Comparison of ENCODE assay signal across 33 cellular contexts in the genomic region with DNA sequence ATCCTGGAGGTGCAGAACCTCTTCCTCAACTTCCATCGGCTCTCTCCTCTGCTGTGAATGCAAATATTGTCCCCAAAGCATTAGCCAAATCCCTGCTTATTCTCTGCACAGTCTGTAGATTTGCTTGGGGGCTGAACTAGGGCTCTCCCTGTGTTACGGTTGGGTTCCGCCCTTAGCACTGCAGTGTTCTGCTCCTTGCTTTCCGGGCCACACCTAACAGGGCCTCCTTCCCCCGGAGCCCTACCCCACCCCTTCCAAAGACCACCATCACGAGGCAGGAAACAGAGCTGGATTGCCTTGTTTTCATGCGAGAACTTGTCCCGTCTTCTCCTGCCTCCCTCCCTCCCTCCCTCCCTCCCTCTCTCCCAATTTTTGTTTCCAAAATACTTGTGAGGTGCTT. TPM values are rescaled to one million over a fixed set of nuclear protein-coding genes. Genes with fewer than 3 reads are reported as not detected.
"Had no signal": no experiment of that assay in that cellular context is flagged by ENCODE, and none has a peak within 500 bp of the region (broad histone marks: within the 10 kb centered on the region; RNA-seq: fewer than 3 reads in every experiment).

No MANE protein-coding gene starts in this region.

- H3K27me3 Mint-ChIP-seq: activated naive CD8-positive, alpha-beta T cell had no signal

- H3K4me1 ChIP-seq: gastroesophageal sphincter, heart right ventricle had no signal

- DNase-seq: activated CD4-positive, alpha-beta memory T cell treated with anti-CD3 and anti-CD28 coated beads, Interleukin-2, amount 10 ng/mL, durations not matched to agents 7 days and 5 days; activated CD4-positive, alpha-beta T cell treated with anti-CD3 and anti-CD28 coated beads for 1 hour; activated CD4-positive, alpha-beta T cell treated with anti-CD3 and anti-CD28 coated beads for 4 hours; activated CD4-positive, alpha-beta T cell treated with anti-CD3 and anti-CD28 coated beads, Interleukin-2, amount 10 ng/mL, durations not matched to agents 7 days and 5 days; activated CD4-positive, alpha-beta T cell treated with anti-CD3 and anti-CD28 coated beads, Interleukin-2, amount 50 U/mL, for 4 hours; activated effector memory CD4-positive, alpha-beta T cell treated with Interleukin-2 at 50 U/mL for 16 hours; activated gamma-delta T cell treated with Interleukin-2 at 50 U/mL for 16 hours; activated naive CD4-positive, alpha-beta T cell treated with anti-CD3 and anti-CD28 coated beads, Interleukin-2, amount 50 U/mL, for 16 hours; activated naive CD4-positive, alpha-beta T cell treated with Interleukin-2 at 50 U/mL for 16 hours; activated T-cell treated with anti-CD3 and anti-CD28 coated beads, Interleukin-2, amount 50 U/mL, for 4 hours; amniotic stem cell; anterior cingulate cortex; caudate nucleus; cortex of kidney; dermis blood vessel endothelial cell; effector CD4-positive, alpha-beta T cell; effector memory CD8-positive, alpha-beta T cell; erythroblast; esophagus squamous epithelium; foreskin melanocyte; heart right ventricle; T-helper 1 cell; T-helper 17 cell had no signal

- ATAC-seq: activated T-cell treated with anti-CD3 and anti-CD28 coated beads, Interleukin-2, amount 50 U/mL, for 4 hours; activated T-helper 17 cell treated with anti-CD3 and anti-CD28 coated beads, Interleukin-2, amount 50 U/mL, for 72 hours; effector memory CD8-positive, alpha-beta T cell; gastroesophageal sphincter; heart right ventricle; T-helper 17 cell had no signal

- FAIRE-seq: astrocyte, colon had no signal

- H3K27ac Mint-ChIP-seq: activated CD4-positive, alpha-beta memory T cell treated with anti-CD3 and anti-CD28 coated beads, Interleukin-2, amount 10 ng/mL, durations not matched to agents 7 days and 5 days; activated CD4-positive, alpha-beta T cell treated with anti-CD3 and anti-CD28 coated beads, Interleukin-2, amount 10 ng/mL, durations not matched to agents 7 days and 5 days; activated naive CD8-positive, alpha-beta T cell; activated T-helper 17 cell treated with anti-CD3 and anti-CD28 coated beads, Interleukin-2, amount 50 U/mL, for 72 hours; effector memory CD8-positive, alpha-beta T cell; T-helper 2 cell treated with Interferon-gamma antibody and Interleukin-4, amounts not matched to agents 5 μg/mL and 100 μg/mL, for 36 hours had no signal

- H3K9me3 ChIP-seq: esophagus squamous epithelium, gastroesophageal sphincter, heart right ventricle had no signal

- H3K27ac ChIP-seq: esophagus squamous epithelium, gastroesophageal sphincter, heart right ventricle had no signal

- H3K36me3 ChIP-seq: esophagus squamous epithelium, gastroesophageal sphincter, heart right ventricle had no signal

- H3K9me3 Mint-ChIP-seq: activated CD4-positive, alpha-beta memory T cell treated with anti-CD3 and anti-CD28 coated beads, Interleukin-2, amount 10 ng/mL, durations not matched to agents 7 days and 5 days; activated CD4-positive, alpha-beta T cell treated with anti-CD3 and anti-CD28 coated beads, Interleukin-2, amount 10 ng/mL, durations not matched to agents 7 days and 5 days; activated T-cell treated with anti-CD3 and anti-CD28 coated beads, Interleukin-2, amount 50 U/mL, for 4 hours; activated T-helper 17 cell treated with anti-CD3 and anti-CD28 coated beads, Interleukin-2, amount 50 U/mL, for 72 hours; effector memory CD8-positive, alpha-beta T cell; T-helper 2 cell treated with Interferon-gamma antibody and Interleukin-4, amounts not matched to agents 5 μg/mL and 100 μg/mL, for 36 hours had no signal

- H3K4me3 Mint-ChIP-seq: activated CD4-positive, alpha-beta memory T cell treated with anti-CD3 and anti-CD28 coated beads, Interleukin-2, amount 10 ng/mL, durations not matched to agents 7 days and 5 days; activated CD4-positive, alpha-beta T cell treated with anti-CD3 and anti-CD28 coated beads, Interleukin-2, amount 10 ng/mL, durations not matched to agents 7 days and 5 days; activated naive CD8-positive, alpha-beta T cell; activated T-cell treated with anti-CD3 and anti-CD28 coated beads, Interleukin-2, amount 50 U/mL, for 4 hours; activated T-helper 17 cell treated with anti-CD3 and anti-CD28 coated beads, Interleukin-2, amount 50 U/mL, for 72 hours; effector memory CD8-positive, alpha-beta T cell; T-helper 17 cell; T-helper 2 cell treated with Interferon-gamma antibody and Interleukin-4, amounts not matched to agents 5 μg/mL and 100 μg/mL, for 36 hours had no signal

- H3K4me1 Mint-ChIP-seq: activated CD4-positive, alpha-beta memory T cell treated with anti-CD3 and anti-CD28 coated beads, Interleukin-2, amount 10 ng/mL, durations not matched to agents 7 days and 5 days; activated CD4-positive, alpha-beta T cell treated with anti-CD3 and anti-CD28 coated beads, Interleukin-2, amount 10 ng/mL, durations not matched to agents 7 days and 5 days; activated T-helper 17 cell treated with anti-CD3 and anti-CD28 coated beads, Interleukin-2, amount 50 U/mL, for 72 hours; T-helper 17 cell had no signal

- H3K4me3 ChIP-seq: esophagus squamous epithelium, gastroesophageal sphincter, heart right ventricle had no signal

- H3K36me3 Mint-ChIP-seq: activated naive CD8-positive, alpha-beta T cell had no signal

RNA-seq across cellular contexts. Expression of a gene that starts 51.0 kb away (rescaled TPM):
- total RNA-seq: activated CD4-positive, alpha-beta memory T cell treated with anti-CD3 and anti-CD28 coated beads, Interleukin-2, amount 10 ng/mL, durations not matched to agents 7 days and 5 days; activated CD4-positive, alpha-beta T cell treated with anti-CD3 and anti-CD28 coated beads, Interleukin-2, amount 10 ng/mL, durations not matched to agents 7 days and 5 days; activated T-cell treated with anti-CD3 and anti-CD28 coated beads, Interleukin-2, amount 50 U/mL, for 4 hours; activated T-helper 17 cell treated with anti-CD3 and anti-CD28 coated beads, Interleukin-2, amount 50 U/mL, for 72 hours; astrocyte; chondrocyte; dermis blood vessel endothelial cell; fibroblast of lung; fibroblast of villous mesenchyme; glomerular endothelial cell; heart right ventricle; T-helper 17 cell had no signal
- polyA plus RNA-seq: fibroblast of lung, heart right ventricle had no signal
